10 cellular contexts compared by ENCODE assay signal in the genomic region with DNA sequence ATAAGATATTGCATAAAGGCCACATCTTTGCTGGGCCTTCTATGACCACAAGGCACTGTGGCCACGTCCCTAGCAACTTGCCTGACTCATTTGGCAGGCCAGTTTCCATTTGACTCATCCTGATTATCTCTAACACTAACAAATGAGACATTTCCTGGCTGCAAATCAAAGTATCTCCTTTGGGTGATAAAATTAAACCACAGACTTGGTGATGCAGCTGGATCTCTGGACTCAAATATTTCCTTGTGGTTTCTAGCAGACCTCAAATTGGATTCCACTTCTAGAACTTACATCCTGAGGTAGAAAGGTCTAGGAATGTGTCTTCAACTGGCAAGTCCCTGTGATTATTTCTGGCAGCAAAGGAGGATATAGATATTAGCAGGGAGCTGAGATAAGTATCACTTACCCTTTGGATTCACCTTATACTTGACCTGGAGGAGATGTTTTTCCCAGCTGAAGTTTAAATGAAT.
DNase-seq lines count a peak whose midpoint lies in the region; ATAC-seq and TF ChIP-seq lines count a peak whose summit lies in the region.
"Had no signal": no experiment of that assay in that cellular context is flagged by ENCODE, and none has a peak within 500 bp of the region (broad histone marks: within the 10 kb centered on the region; RNA-seq: fewer than 3 reads in every experiment).

No MANE protein-coding gene starts in this region.

- H3K4me1 ChIP-seq in endodermal cell (ENCODE audit: control insufficient read depth, insufficient read depth, low read length) = peaks cover 6% of the 10 kb centered on the region

- H3K36me3 Mint-ChIP-seq in endodermal cell (ENCODE audit: low read depth) = no peaks in the 10 kb centered on the region
- H3K36me3 Mint-ChIP-seq in activated T-cell treated with anti-CD3 and anti-CD28 coated beads, Interleukin-2, amount 50 U/mL, for 72 hours (ENCODE audit: insufficient read depth in 2 of 2) = no peaks in the 10 kb centered on the region

- DNase-seq in renal cortical epithelial cell (ENCODE audit: low read depth) (peak; percentile 99), NOMO-1 treated with DMSO at 0.1 percent for 48 hours (lab: John Stamatoyannopoulos, UW; ENCODE audit: unreplicated experiment) (no peak), endodermal cell (no peak), NCI-H748 (lab: John Stamatoyannopoulos, UW; ENCODE audit: unreplicated experiment) (no peak)
- no peak for DNase-seq in activated T-cell treated with anti-CD3 and anti-CD28 coated beads, Interleukin-2, amount 50 U/mL, for 72 hours
- DNase-seq: cortex of kidney had no signal

- H3K9me3 ChIP-seq in endodermal cell (ENCODE audit: control insufficient read depth, low read length) = no peaks in the 10 kb centered on the region

- H3K27ac Mint-ChIP-seq in endodermal cell = no peak overlapping the region
- no peak overlapping the region for H3K27ac Mint-ChIP-seq in activated T-cell treated with anti-CD3 and anti-CD28 coated beads, Interleukin-2, amount 50 U/mL, for 72 hours

- H3K9ac ChIP-seq in endodermal cell (ENCODE audit: extremely low read depth, low read length, poor library complexity, severe bottlenecking) = no peak overlapping the region
- H3K9ac ChIP-seq: KMS-11 had no signal

- no peak for TF ChIP-seq CTCF in endodermal cell (conservative IDR thresholded peaks at IDR 0.05)

- no peaks in the 10 kb centered on the region for H3K27me3 Mint-ChIP-seq in endodermal cell (ENCODE audit: insufficient read depth)
- no peaks in the 10 kb centered on the region for H3K27me3 Mint-ChIP-seq in activated T-cell treated with anti-CD3 and anti-CD28 coated beads, Interleukin-2, amount 50 U/mL, for 72 hours (ENCODE audit: low read depth)

- ATAC-seq in GM19043 (IDR thresholded peaks at IDR 0.05; ENCODE audit: low read depth, unreplicated experiment) = peak; percentile 73
- ATAC-seq in HG03439 (IDR thresholded peaks at IDR 0.05; ENCODE audit: unreplicated experiment) = peak; percentile 84
- ATAC-seq in activated T-cell treated with anti-CD3 and anti-CD28 coated beads, Interleukin-2, amount 50 U/mL, for 72 hours (replicated peaks in 1 of 2) = no peak

- H3K27ac ChIP-seq in angular gyrus (ENCODE audit: low read depth, low read length) = peak overlapping the region; percentile 5
- H3K27ac ChIP-seq in endodermal cell (ENCODE audit: low read depth, low read length) = no peak overlapping the region
- H3K27ac ChIP-seq: KMS-11 had no signal

- no peak overlapping the region for H3K4me3 Mint-ChIP-seq in endodermal cell
- no peak overlapping the region for H3K4me3 Mint-ChIP-seq in activated T-cell treated with anti-CD3 and anti-CD28 coated beads, Interleukin-2, amount 50 U/mL, for 72 hours

- peaks cover 21% of the 10 kb centered on the region for H3K4me1 Mint-ChIP-seq in endodermal cell
- H3K4me1 Mint-ChIP-seq in activated T-cell treated with anti-CD3 and anti-CD28 coated beads, Interleukin-2, amount 50 U/mL, for 72 hours (ENCODE audit: low read depth) = no peaks in the 10 kb centered on the region

- no peaks in the 10 kb centered on the region for H3K9me3 Mint-ChIP-seq in endodermal cell
- peaks cover 3 to 10% of the 10 kb centered on the region in 2 donors for H3K9me3 Mint-ChIP-seq in activated T-cell treated with anti-CD3 and anti-CD28 coated beads, Interleukin-2, amount 50 U/mL, for 72 hours

- no peaks in the 10 kb centered on the region for H3K27me3 ChIP-seq in endodermal cell (ENCODE audit: control insufficient read depth, insufficient read depth, low read length, poor library complexity, severe bottlenecking)

- 0% methylated on average over 1 of the region's 1 CpG for WGBS in endodermal cell (ENCODE audit: insufficient coverage in 1 of 2, insufficient read length in 1 of 2), 2 experiments

- H3K36me3 ChIP-seq in endodermal cell (ENCODE audit: control insufficient read depth, insufficient read depth, low read length) = no peaks in the 10 kb centered on the region

- H3K4me3 ChIP-seq in endodermal cell (ENCODE audit: low read length) = no peak overlapping the region

Comparison
In these comparisons a context has a peak if more than half of its experiments do, and no peak if none do; other contexts are left out.
1. ATAC-seq: peak in GM19043 (single experiment) and HG03439 (single experiment); none in activated T-cell treated with anti-CD3 and anti-CD28 coated beads, Interleukin-2, amount 50 U/mL, for 72 hours (0 of 2).